In genomic region chr2:234136461-234136860, GRCh38 we compare ENCODE assay signal across 11 cellular contexts.
DNase-seq lines count a peak whose midpoint lies in the region; ATAC-seq, FAIRE-seq and TF ChIP-seq lines count a peak whose summit lies in the region.
"Had no signal": no experiment of that assay in that cellular context is flagged by ENCODE, and none has a peak within 500 bp of the region (broad histone marks: within the 10 kb centered on the region; RNA-seq: fewer than 3 reads in every experiment).

No MANE protein-coding gene starts in this region.

- CTCF ChIA-PET in Panc1 (lab: Charles Lee), result no interaction called here

- H3K4me1 ChIP-seq in Panc1 (ENCODE audit: control insufficient read depth, insufficient read depth, low read length) (peaks cover 14% of the 10 kb centered on the region), neural progenitor cell (peaks cover 10% of the 10 kb centered on the region)

- BruUV-seq in Panc1 (replicated peaks; lab: Mats Ljungman, UMichigan), result no TSS peak

- H3K27me3 Mint-ChIP-seq in neural progenitor cell (ENCODE audit: insufficient read depth, low read depth) (peaks cover 6% of the 10 kb centered on the region), glutamatergic neuron (ENCODE audit: unreplicated experiment) (peaks cover 2% of the 10 kb centered on the region)
- H3K27me3 Mint-ChIP-seq: central memory CD8-positive, alpha-beta T cell had no signal

- H3K4me3 Mint-ChIP-seq in neural progenitor cell, result peak overlapping the region; percentile 36
- no peak overlapping the region for H3K4me3 Mint-ChIP-seq in glutamatergic neuron (ENCODE audit: unreplicated experiment)
- H3K4me3 Mint-ChIP-seq: central memory CD8-positive, alpha-beta T cell had no signal

- no peaks in the 10 kb centered on the region for H3K79me2 ChIP-seq in neural progenitor cell (ENCODE audit: low read depth)

- TF ChIP-seq CTCF in Panc1 (IDR thresholded peaks at IDR 0.05), result no peak
- peak; percentile 17 for TF ChIP-seq CTCF in bronchial epithelial cell (IDR thresholded peaks at IDR 0.05; ENCODE audit: insufficient read depth, low read length, severe bottlenecking)
- TF ChIP-seq CTCF in neural progenitor cell (IDR thresholded peaks at IDR 0.05), result no peak
- TF ChIP-seq CTCF in glutamatergic neuron (IDR thresholded peaks at IDR 0.05; ENCODE audit: partially characterized antibody, unreplicated experiment), result no peak

- H3K27me3 ChIP-seq in Panc1 (ENCODE audit: control insufficient read depth, insufficient read depth, low read length), result no peaks in the 10 kb centered on the region
- H3K27me3 ChIP-seq in bronchial epithelial cell (ENCODE audit: control insufficient read depth, insufficient read depth, low read length), result no peaks in the 10 kb centered on the region
- no peaks in the 10 kb centered on the region for H3K27me3 ChIP-seq in neural progenitor cell

- no peak overlapping the region for H3K4me2 ChIP-seq in neural progenitor cell

- DNase-seq in NCI-H748 (lab: John Stamatoyannopoulos, UW; ENCODE audit: unreplicated experiment) (peak; percentile 15), NCI-H748 treated with DMSO at 0.1 percent for 48 hours (lab: John Stamatoyannopoulos, UW) (no peak), Panc1 (ENCODE audit: low read depth, low spot score) (no peak), bronchial epithelial cell (ENCODE audit: low read depth) (peak; percentile 39), neural progenitor cell (ENCODE audit: low spot score) (peak; percentile 37), AML-193 (lab: John Stamatoyannopoulos, UW) (no peak), glutamatergic neuron (no peak), foreskin melanocyte (no peak)
- DNase-seq: naive B cell had no signal

- intact Hi-C loops in Panc1 (cut with micrococcal nuclease; ENCODE audit: unreplicated experiment), result loop anchor here (5.0 kb wide), 5 partner anchors 106 to 356 kb away; no protein-coding TSS in a partner anchor

- no peak for ATAC-seq in Panc1

- peaks cover 23% of the 10 kb centered on the region for H3K4me1 Mint-ChIP-seq in neural progenitor cell
- H3K4me1 Mint-ChIP-seq in glutamatergic neuron (ENCODE audit: low read depth, unreplicated experiment), result peaks cover 3% of the 10 kb centered on the region

- POLR2A ChIA-PET in Panc1 (lab: Charles Lee), result no interaction called here

- in situ Hi-C loops in Panc1 (cut with HindIII; ENCODE audit: low pct_unique_long_range_greater_than_20kb, low sequenced_read_pairs), result no loop called here

- H3K36me3 Mint-ChIP-seq in neural progenitor cell, result no peaks in the 10 kb centered on the region
- peaks cover 4% of the 10 kb centered on the region for H3K36me3 Mint-ChIP-seq in glutamatergic neuron (ENCODE audit: unreplicated experiment)
- H3K36me3 Mint-ChIP-seq: naive B cell had no signal

- no peaks in the 10 kb centered on the region for H3K36me3 ChIP-seq in Panc1 (ENCODE audit: control insufficient read depth, insufficient read depth, low read length)
- no peaks in the 10 kb centered on the region for H3K36me3 ChIP-seq in bronchial epithelial cell (ENCODE audit: control insufficient read depth, insufficient read depth, low read length)
- no peaks in the 10 kb centered on the region for H3K36me3 ChIP-seq in neural progenitor cell
- H3K36me3 ChIP-seq: thoracic aorta had no signal

- H3K9me3 Mint-ChIP-seq in neural progenitor cell (peaks cover 11% of the 10 kb centered on the region), glutamatergic neuron (ENCODE audit: unreplicated experiment) (peaks cover 3% of the 10 kb centered on the region)
- H3K9me3 Mint-ChIP-seq: central memory CD8-positive, alpha-beta T cell had no signal

- H3K27ac ChIP-seq in Panc1 (ENCODE audit: low read length) (peak overlapping the region; percentile 99), neural progenitor cell (no peak overlapping the region)
- H3K27ac ChIP-seq: thoracic aorta had no signal

- H3K9ac ChIP-seq in neural progenitor cell, result no peak overlapping the region

- H4K20me1 ChIP-seq in neural progenitor cell (ENCODE audit: low read depth), result no peaks in the 10 kb centered on the region

- H3K27ac Mint-ChIP-seq in neural progenitor cell (no peak overlapping the region), glutamatergic neuron (ENCODE audit: unreplicated experiment) (no peak overlapping the region)

- no peak overlapping the region for H3K4me3 ChIP-seq in Panc1 (ENCODE audit: low read depth in 2 of 2, low read length in 2 of 2)
- H3K4me3 ChIP-seq in bronchial epithelial cell (ENCODE audit: low read depth, low read length), result no peak overlapping the region
- H3K4me3 ChIP-seq in neural progenitor cell, result no peak overlapping the region
- H3K4me3 ChIP-seq: thoracic aorta had no signal

- H3K9me3 ChIP-seq in Panc1 (ENCODE audit: control insufficient read depth, insufficient read depth, low read depth, low read length) (peaks cover 50% of the 10 kb centered on the region; the same call in 1 of the 2 replicates), neural progenitor cell (ENCODE audit: low read depth) (no peaks in the 10 kb centered on the region)
- H3K9me3 ChIP-seq: thoracic aorta had no signal

- H2AFZ ChIP-seq in neural progenitor cell (replicated peaks), result no peak overlapping the region

- H3F3A ChIP-seq in neural progenitor cell (ENCODE audit: low read depth), result no peaks in the 10 kb centered on the region

- peak; percentile 75 for FAIRE-seq in bronchial epithelial cell (lab: Jason Lieb, UNC)

Comparison
In these comparisons a context has a peak if more than half of its experiments do, and no peak if none do; other contexts are left out.
1. DNase-seq: peak in NCI-H748 (single experiment), bronchial epithelial cell (single experiment) and neural progenitor cell (single experiment); none in NCI-H748 treated with DMSO at 0.1 percent for 48 hours (single experiment), Panc1 (single experiment), AML-193 (0 of 2), glutamatergic neuron (single experiment) and foreskin melanocyte (single experiment).